Comparison of ENCODE assay signal across 8 cellular contexts in genomic region chr9:4489562-4489918, GRCh38. TPM values are rescaled to one million over a fixed set of nuclear protein-coding genes. Genes with fewer than 3 reads are reported as not detected.
DNase-seq lines count a peak whose midpoint lies in the region; ATAC-seq, FAIRE-seq and TF ChIP-seq lines count a peak whose summit lies in the region.

No MANE protein-coding gene starts in this region.

- H3K36me3 Mint-ChIP-seq in activated naive CD8-positive, alpha-beta T cell treated with anti-CD3 and anti-CD28 coated beads, Interleukin-2, amount 10 ng/mL, durations not matched to agents 7 days and 5 days, result no peaks in the 10 kb centered on the region

- intact Hi-C loops in spleen (cut with DNase I; ENCODE audit: low total_unique reads), result no loop called here

- H3K27ac Mint-ChIP-seq in activated naive CD8-positive, alpha-beta T cell treated with anti-CD3 and anti-CD28 coated beads, Interleukin-2, amount 10 ng/mL, durations not matched to agents 7 days and 5 days, result no peak overlapping the region

- H3K9me3 ChIP-seq in spleen, result no peaks in the 10 kb centered on the region
- H3K9me3 ChIP-seq in BE2C, result no peaks in the 10 kb centered on the region

- H3K4me3 ChIP-seq in iPS-11a (ENCODE audit: low read depth, low read length) (peak overlapping the region; percentile 74), spleen (peak overlapping the region; percentile 39 to 75 (median 54)), BE2C (ENCODE audit: low read depth, low read length) (no peak overlapping the region)

- H3K4me1 ChIP-seq in spleen, result peaks cover 9 to 30% (median 19%) of the 10 kb centered on the region in 6 donors
- H3K4me1 ChIP-seq in BE2C, result no peaks in the 10 kb centered on the region

- peak overlapping the region; percentile 73 for H3K4me3 Mint-ChIP-seq in activated naive CD8-positive, alpha-beta T cell treated with anti-CD3 and anti-CD28 coated beads, Interleukin-2, amount 10 ng/mL, durations not matched to agents 7 days and 5 days

- DNase-seq in EH (ENCODE audit: low read depth), result peak; percentile 36
- DNase-seq in activated naive CD8-positive, alpha-beta T cell treated with anti-CD3 and anti-CD28 coated beads, Interleukin-2, amount 10 ng/mL, durations not matched to agents 7 days and 5 days, result no peak
- DNase-seq in spleen, result no peak
- no peak for DNase-seq in A172 (ENCODE audit: low spot score)
- no peak for DNase-seq in D721Med (ENCODE audit: insufficient read length, low spot score)
- DNase-seq in BE2C, result no peak

- peaks cover 0 to 60% (median 24%) of the 10 kb centered on the region in 7 donors for H3K27me3 ChIP-seq in spleen (replicated peaks in 1 of 7)
- H3K27me3 ChIP-seq in BE2C, result peaks cover 37% of the 10 kb centered on the region

- POLR2A ChIA-PET in activated naive CD8-positive, alpha-beta T cell treated with anti-CD3 and anti-CD28 coated beads, Interleukin-2, amount 10 ng/mL, durations not matched to agents 7 days and 5 days (lab: Charles Lee), result no interaction called here

- H3K9me3 Mint-ChIP-seq in activated naive CD8-positive, alpha-beta T cell treated with anti-CD3 and anti-CD28 coated beads, Interleukin-2, amount 10 ng/mL, durations not matched to agents 7 days and 5 days, result no peaks in the 10 kb centered on the region

- no peak for TF ChIP-seq CTCF in spleen (IDR thresholded peaks at IDR 0.05 in 8 of 11, conservative IDR thresholded peaks at IDR 0.05 in 3 of 11)
- no peak for TF ChIP-seq CTCF in D721Med (IDR thresholded peaks at IDR 0.05; ENCODE audit: insufficient read depth, missing control alignments)
- no peak for TF ChIP-seq CTCF in BE2C (IDR thresholded peaks at IDR 0.05; ENCODE audit: low read depth, low read length)

- FAIRE-seq in D721Med (lab: Jason Lieb, UNC), result no peak

- no peak for TF ChIP-seq POLR2A in spleen (IDR thresholded peaks at IDR 0.05)

- ATAC-seq in HG02678 (IDR thresholded peaks at IDR 0.05; ENCODE audit: unreplicated experiment), result peak; percentile 11
- ATAC-seq in activated naive CD8-positive, alpha-beta T cell treated with anti-CD3 and anti-CD28 coated beads, Interleukin-2, amount 10 ng/mL, durations not matched to agents 7 days and 5 days (ENCODE audit: low read depth), result no peak

- H3K36me3 ChIP-seq in spleen (no peaks in the 10 kb centered on the region), BE2C (no peaks in the 10 kb centered on the region)

- WGBS in spleen, 5 donors, result 5 to 15% (median 6%) methylated on average over 6 to 8 of the region's 8 CpGs

- H3K27me3 Mint-ChIP-seq in activated naive CD8-positive, alpha-beta T cell treated with anti-CD3 and anti-CD28 coated beads, Interleukin-2, amount 10 ng/mL, durations not matched to agents 7 days and 5 days, result peaks cover 55% of the 10 kb centered on the region

- H3K27ac ChIP-seq in spleen, result peak overlapping the region in 1 of 8 donors; percentile 18

- H3K4me1 Mint-ChIP-seq in activated naive CD8-positive, alpha-beta T cell treated with anti-CD3 and anti-CD28 coated beads, Interleukin-2, amount 10 ng/mL, durations not matched to agents 7 days and 5 days, result peaks cover 17% of the 10 kb centered on the region

RNA-seq across cellular contexts. Expression of gene SLC1A1, which starts 0.7 kb away (rescaled TPM):
- under 1 TPM in 1 of 2 experiments, not detected in 1; 0.11 TPM for total RNA-seq in activated naive CD8-positive, alpha-beta T cell treated with anti-CD3 and anti-CD28 coated beads, Interleukin-2, amount 10 ng/mL, durations not matched to agents 7 days and 5 days
- under 1 TPM in 5 of 7 donors, not detected in 2; 0.17 to 0.79 (median 0.30) TPM for total RNA-seq in spleen
- under 1 TPM; 0.11 to 0.32 (median 0.26) TPM for polyA plus RNA-seq in spleen
- 1.7 TPM in 2 replicates for total RNA-seq in A172 (2014; rRNA removed; shearing (Covaris generic))
- not detected for polyA plus RNA-seq in BE2C (2012; ENCODE audit: insufficient read depth, insufficient read length, low read depth)
